Comparison of ENCODE assay signal across 35 cellular contexts in the genomic region with DNA sequence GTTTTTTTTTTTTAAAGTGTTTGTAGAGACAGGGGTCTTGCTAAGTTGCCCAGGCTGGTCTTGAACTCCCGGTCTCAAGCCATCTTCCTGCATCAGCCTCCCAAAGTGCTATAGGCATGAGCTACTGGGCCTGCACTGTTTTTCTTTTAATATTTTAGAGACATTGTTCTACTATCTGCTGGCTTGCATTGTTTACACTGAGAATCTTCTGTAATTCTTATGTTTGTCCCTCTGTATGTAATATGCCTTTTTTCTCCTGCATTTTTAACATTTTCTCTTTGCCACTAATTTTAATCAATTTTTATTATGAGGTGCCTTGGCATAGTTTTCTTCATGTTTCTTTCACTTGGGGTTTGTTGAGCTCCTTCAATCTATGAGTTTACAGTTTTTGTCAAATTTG.
"Had no signal": no experiment of that assay in that cellular context is flagged by ENCODE, and none has a peak within 500 bp of the region (broad histone marks: within the 10 kb centered on the region; RNA-seq: fewer than 3 reads in every experiment).

No MANE protein-coding gene starts in this region.

- DNase-seq: Karpas-422, Kasumi-1, MG63, MM.1S, MV-4-11, NCI-H1048, NCI-H1092, NCI-H1092 treated with DMSO at 0.1 percent for 48 hours, NCI-H1105, NCI-H1105 treated with DMSO at 0.1 percent for 48 hours, NCI-H1417, NCI-H1417 treated with DMSO at 0.1 percent for 48 hours, NCI-H1436, NCI-H1436 treated with DMSO at 0.1 percent for 48 hours, NCI-H146, NCI-H1694, NCI-H1694 treated with DMSO at 0.1 percent for 48 hours, NCI-H187, NCI-H187 treated with DMSO at 0.1 percent for 48 hours, NCI-H1930, NCI-H2029, NCI-H2029 treated with DMSO at 0.1 percent for 48 hours, NCI-H2081, NCI-H2081 treated with DMSO at 0.1 percent for 48 hours, NCI-H2107, NCI-H2171, NCI-H2171 treated with DMSO at 0.1 percent for 48 hours, NCI-H2227 treated with DMSO at 0.1 percent for 48 hours, NCI-H226, NCI-H345, NCI-H446, NCI-H446 treated with DMSO at 0.1 percent for 48 hours, NCI-H510A, NCI-H510A treated with DMSO at 0.1 percent for 48 hours, NCI-H524 had no signal

- H3K36me3 ChIP-seq: MG63 had no signal

- H3K4me3 ChIP-seq: MG63 had no signal

- H3K27me3 ChIP-seq: MG63 had no signal
